Comparison of ENCODE assay signal across 25 cellular contexts in the genomic region with DNA sequence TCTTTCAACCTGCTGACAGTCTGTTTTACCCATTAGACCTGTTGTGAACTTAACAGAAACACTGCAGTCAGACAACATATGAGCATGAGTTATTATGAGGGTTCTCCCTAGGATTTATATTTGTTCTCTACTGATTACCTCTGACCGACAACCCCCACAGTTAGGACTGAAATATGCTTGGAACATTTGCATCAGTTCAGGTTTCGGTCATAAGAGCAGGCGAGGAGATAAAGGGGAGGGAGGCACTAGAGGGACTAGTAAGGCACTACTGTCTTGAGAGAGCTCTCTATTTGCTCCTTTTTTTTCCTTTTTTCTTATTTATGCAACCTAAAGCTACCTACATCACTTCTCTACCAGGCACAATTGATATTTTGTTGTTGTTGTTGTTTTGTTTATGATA.
"Had no signal": no experiment of that assay in that cellular context is flagged by ENCODE, and none has a peak within 500 bp of the region (broad histone marks: within the 10 kb centered on the region; RNA-seq: fewer than 3 reads in every experiment).

No MANE protein-coding gene starts in this region.

- H3K4me2 ChIP-seq: smooth muscle cell had no signal

- H3K4me1 ChIP-seq: lower lobe of right lung, right atrium auricular region, right lobe of liver, tibial nerve, uterus had no signal

- H3K36me3 ChIP-seq: lower lobe of right lung, ovary, right atrium auricular region, right lobe of liver, tibial nerve, uterus had no signal

- FAIRE-seq: keratinocyte had no signal

- DNase-seq: hippocampal formation; kidney glomerular epithelial cell; left cardiac atrium; lower lobe of right lung; mammary epithelial cell; mesenchymal stem cell; naive B cell; natural killer cell; nephron progenitor cell; ovary; right lobe of liver; stimulated activated CD4-positive, alpha-beta T cell treated with anti-CD3 and anti-CD28 coated beads, Interleukin-1b, Interleukin-23, amount 100 ng/mL, for 48 hours; stimulated activated CD4-positive, alpha-beta T cell treated with anti-CD3 and anti-CD28 coated beads, Interleukin-2, amount 100 ng/mL, for 48 hours; stimulated activated CD4-positive, alpha-beta T cell treated with anti-CD3 and anti-CD28 coated beads, Interleukin-4, amount 100 ng/mL, for 4 hours; stimulated activated CD8-positive, alpha-beta memory T cell treated with anti-CD3 and anti-CD28 coated beads, Interleukin-4, amount 100 ng/mL, for 48 hours; stimulated activated naive CD4-positive, alpha-beta T cell treated with Interleukin-2 at 50 U/mL for 16 hours; stimulated activated naive CD8-positive, alpha-beta T cell treated with anti-CD3 and anti-CD28 coated beads, Interleukin-15, amount 100 ng/mL, for 72 hours; substantia nigra; uterus had no signal

- H3K27me3 ChIP-seq: ovary, right atrium auricular region, right lobe of liver, tibial nerve, uterus had no signal

- H3K4me3 ChIP-seq: lower lobe of right lung, ovary, right atrium auricular region, right lobe of liver, smooth muscle cell, tibial nerve, uterus had no signal

- ATAC-seq: left cardiac atrium; left lobe of liver; lower lobe of right lung; natural killer cell; right lobe of liver; stimulated activated memory B cell treated with anti-CD40 and anti-IgM and Interleukin-4, amounts not matched to agents 10 μg/mL and 1 μg/mL and 100 μg/mL, for 72 hours; stimulated activated naive CD8-positive, alpha-beta T cell treated with anti-CD3 and anti-CD28 coated beads, Interleukin-15, amount 100 ng/mL, for 72 hours had no signal

- H3K27ac ChIP-seq: lower lobe of right lung, ovary, right atrium auricular region, right lobe of liver, tibial nerve, uterus had no signal

- H3K9me3 ChIP-seq: lower lobe of right lung, ovary, right atrium auricular region, right lobe of liver, tibial nerve, uterus had no signal
